In genomic region chr4:77157859-77158486, GRCh38 we compare ENCODE assay signal across 8 cellular contexts. TPM values are rescaled to one million over a fixed set of nuclear protein-coding genes. Genes with fewer than 3 reads are reported as not detected.
A peak's percentile ranks its signal among the peaks of the same experiment; 100 is the strongest.
DNase-seq lines count a peak whose midpoint lies in the region; ATAC-seq lines count a peak whose summit lies in the region.

No MANE protein-coding gene starts in this region.

- DNase-seq in NCI-H82 treated with DMSO at 0.1 percent for 48 hours (lab: John Stamatoyannopoulos, UW; ENCODE audit: unreplicated experiment) (peak; percentile 52), lung microvascular endothelial cell (ENCODE audit: low read depth in 2 of 2) (peak; percentile 90 to 92)
- peak; percentile 75 for DNase-seq in activated CD4-positive, alpha-beta memory T cell treated with anti-CD3 and anti-CD28 coated beads, Interleukin-2, amount 10 ng/mL, durations not matched to agents 7 days and 5 days
- DNase-seq in effector CD4-positive, alpha-beta T cell = peak; percentile 71
- DNase-seq in stimulated activated CD4-positive, alpha-beta T cell treated with anti-CD3 and anti-CD28 coated beads, TNF-alpha, amount 100 ng/mL, for 24 hours (ENCODE audit: low read depth in 3 of 3) = peak; percentile 36 to 70 (median 40)

- CTCF ChIA-PET in activated CD4-positive, alpha-beta memory T cell treated with anti-CD3 and anti-CD28 coated beads, Interleukin-2, amount 10 ng/mL, durations not matched to agents 7 days and 5 days (lab: Charles Lee) = interaction anchor here (1.0 to 1.2 kb wide), 2 partner anchors 12 to 45 kb away, joined by 3 read pairs; no protein-coding TSS in a partner anchor

- peaks cover 49% of the 10 kb centered on the region for H3K4me1 Mint-ChIP-seq in activated CD4-positive, alpha-beta memory T cell treated with anti-CD3 and anti-CD28 coated beads, Interleukin-2, amount 10 ng/mL, durations not matched to agents 7 days and 5 days

- peak overlapping the region; percentile 98 for H3K4me3 Mint-ChIP-seq in activated CD4-positive, alpha-beta memory T cell treated with anti-CD3 and anti-CD28 coated beads, Interleukin-2, amount 10 ng/mL, durations not matched to agents 7 days and 5 days

- peaks cover 13 to 50% (median 39%) of the 10 kb centered on the region in 11 experiments; a peak in 21 of 22 replicates for H4K20me1 ChIP-seq in BLaER1 treated with 17β-estradiol and CSF1 and Interleukin-3, amounts not matched to agents 10 nM and 100 nM

- peak overlapping the region; percentile 84 to 95 (median 91) for H3K4me2 ChIP-seq in BLaER1 treated with 17β-estradiol and CSF1 and Interleukin-3, amounts not matched to agents 10 nM and 100 nM

- peak overlapping the region; percentile 90 to 100 (median 99) for H3K4me3 ChIP-seq in BLaER1 treated with 17β-estradiol and CSF1 and Interleukin-3, amounts not matched to agents 10 nM and 100 nM

- no peak overlapping the region for H3K27ac Mint-ChIP-seq in activated CD4-positive, alpha-beta memory T cell treated with anti-CD3 and anti-CD28 coated beads, Interleukin-2, amount 10 ng/mL, durations not matched to agents 7 days and 5 days

- no peaks in the 10 kb centered on the region for H3K27me3 Mint-ChIP-seq in activated CD4-positive, alpha-beta memory T cell treated with anti-CD3 and anti-CD28 coated beads, Interleukin-2, amount 10 ng/mL, durations not matched to agents 7 days and 5 days

- POLR2A ChIA-PET in activated CD4-positive, alpha-beta memory T cell treated with anti-CD3 and anti-CD28 coated beads, Interleukin-2, amount 10 ng/mL, durations not matched to agents 7 days and 5 days (lab: Charles Lee) = interaction anchor here (0.6 to 7.1 kb wide), 8 partner anchors 11 to 1009 kb away, joined by 3 to 79 read pairs (median 3); partner anchors contain the start of genes CCNI and NUP54

- H3K4me1 ChIP-seq in BLaER1 treated with 17β-estradiol and CSF1 and Interleukin-3, amounts not matched to agents 10 nM and 100 nM = peaks cover 52 to 66% (median 57%) of the 10 kb centered on the region in 10 experiments

- H3K9me3 Mint-ChIP-seq in activated CD4-positive, alpha-beta memory T cell treated with anti-CD3 and anti-CD28 coated beads, Interleukin-2, amount 10 ng/mL, durations not matched to agents 7 days and 5 days = no peaks in the 10 kb centered on the region

- H3K27me3 ChIP-seq in BLaER1 treated with 17β-estradiol and CSF1 and Interleukin-3, amounts not matched to agents 10 nM and 100 nM = no peaks in the 10 kb centered on the region

- H3K9me3 ChIP-seq in BLaER1 treated with 17β-estradiol and CSF1 and Interleukin-3, amounts not matched to agents 10 nM and 100 nM (replicated peaks in 1 of 11) = no peaks in the 10 kb centered on the region

- H3K36me3 Mint-ChIP-seq in activated CD4-positive, alpha-beta memory T cell treated with anti-CD3 and anti-CD28 coated beads, Interleukin-2, amount 10 ng/mL, durations not matched to agents 7 days and 5 days (ENCODE audit: low read depth) = peaks cover 47% of the 10 kb centered on the region

- peak overlapping the region; percentile 95 to 100 (median 99) for H3K9ac ChIP-seq in BLaER1 treated with 17β-estradiol and CSF1 and Interleukin-3, amounts not matched to agents 10 nM and 100 nM

- peak; percentile 42 for ATAC-seq in GM19397 (IDR thresholded peaks at IDR 0.05; ENCODE audit: unreplicated experiment)
- ATAC-seq in HG03558 (IDR thresholded peaks at IDR 0.05; ENCODE audit: extremely low read depth, unreplicated experiment) = peak; percentile 28

- H3K36me3 ChIP-seq in BLaER1 treated with 17β-estradiol and CSF1 and Interleukin-3, amounts not matched to agents 10 nM and 100 nM = peaks cover 37 to 48% (median 45%) of the 10 kb centered on the region in 11 experiments

- H3K27ac ChIP-seq in BLaER1 treated with 17β-estradiol and CSF1 and Interleukin-3, amounts not matched to agents 10 nM and 100 nM = peak overlapping the region; percentile 93 to 100 (median 98); a peak in 21 of 22 replicates

RNA-seq across cellular contexts. Expression of gene CCNG2, which starts 1.0 kb away (rescaled TPM):
- 10 to 100 TPM; 48.7 to 50.4 TPM for total RNA-seq in activated CD4-positive, alpha-beta memory T cell treated with anti-CD3 and anti-CD28 coated beads, Interleukin-2, amount 10 ng/mL, durations not matched to agents 7 days and 5 days
- total RNA-seq in lung microvascular endothelial cell = 12.6 and 17.3 TPM in 2 replicates

Comparison
In these comparisons a context has a peak if more than half of its experiments do, and no peak if none do; other contexts are left out.
1. Peak in every context shown above with its lines: DNase-seq, ATAC-seq, H3K4me3 ChIP-seq and H3K27ac ChIP-seq.
2. DNase-seq: peak in every context shown above with its lines; median percentile 91 in lung microvascular endothelial cell; 75 in activated CD4-positive, alpha-beta memory T cell treated with anti-CD3 and anti-CD28 coated beads, Interleukin-2, amount 10 ng/mL, durations not matched to agents 7 days and 5 days; 71 in effector CD4-positive, alpha-beta T cell; 52 in NCI-H82 treated with DMSO at 0.1 percent for 48 hours; 40 in stimulated activated CD4-positive, alpha-beta T cell treated with anti-CD3 and anti-CD28 coated beads, TNF-alpha, amount 100 ng/mL, for 24 hours.